In genomic region chr12:57088442-57089258, GRCh38 we compare ENCODE assay signal across 8 cellular contexts. TPM values are rescaled to one million over a fixed set of nuclear protein-coding genes. Genes with fewer than 3 reads are reported as not detected.
DNase-seq lines count a peak whose midpoint lies in the region; ATAC-seq and TF ChIP-seq lines count a peak whose summit lies in the region.

A gene with protein sequence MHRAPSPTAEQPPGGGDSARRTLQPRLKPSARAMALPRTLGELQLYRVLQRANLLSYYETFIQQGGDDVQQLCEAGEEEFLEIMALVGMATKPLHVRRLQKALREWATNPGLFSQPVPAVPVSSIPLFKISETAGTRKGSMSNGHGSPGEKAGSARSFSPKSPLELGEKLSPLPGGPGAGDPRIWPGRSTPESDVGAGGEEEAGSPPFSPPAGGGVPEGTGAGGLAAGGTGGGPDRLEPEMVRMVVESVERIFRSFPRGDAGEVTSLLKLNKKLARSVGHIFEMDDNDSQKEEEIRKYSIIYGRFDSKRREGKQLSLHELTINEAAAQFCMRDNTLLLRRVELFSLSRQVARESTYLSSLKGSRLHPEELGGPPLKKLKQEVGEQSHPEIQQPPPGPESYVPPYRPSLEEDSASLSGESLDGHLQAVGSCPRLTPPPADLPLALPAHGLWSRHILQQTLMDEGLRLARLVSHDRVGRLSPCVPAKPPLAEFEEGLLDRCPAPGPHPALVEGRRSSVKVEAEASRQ (plus strand): TSS chr12:57089114. CDS start chr12:57089272, 158 bp downstream.

- TF ChIP-seq POLR2A in Peyer's patch (IDR thresholded peaks at IDR 0.05) (peak; percentile 59 to 67), esophagus muscularis mucosa (IDR thresholded peaks at IDR 0.05; ENCODE audit: low read depth) (peak; percentile 69)

- DNase-seq in DMS53 (lab: John Stamatoyannopoulos, UW) (peak; percentile 98), KBM-7 (peak; percentile 94), Peyer's patch (peak; percentile 97 to 99 (median 98)), esophagus muscularis mucosa (ENCODE audit: extremely low spot score) (peak; percentile 98), myocyte (ENCODE audit: low read depth) (peak; percentile 96)
- peak; percentile 86 to 90 for DNase-seq in activated T-cell treated with anti-CD3 and anti-CD28 coated beads, Interleukin-2, amount 50 U/mL, for 48 hours
- peak; percentile 74 for DNase-seq in stimulated activated CD8-positive, alpha-beta memory T cell treated with anti-CD3 and anti-CD28 coated beads, Interleukin-7, amount 100 ng/mL, for 24 hours (ENCODE audit: low read depth)

- in situ Hi-C loops in KBM-7 (cut with MboI; ENCODE audit: low pct_unique_long_range_greater_than_20kb, low sequenced_read_pairs), result no loop called here

- peaks cover 0 to 47% (median 20%) of the 10 kb centered on the region in 4 donors for H3K4me1 ChIP-seq in Peyer's patch
- peaks cover 47 to 65% (median 62%) of the 10 kb centered on the region in 4 donors for H3K4me1 ChIP-seq in esophagus muscularis mucosa

- no peaks in the 10 kb centered on the region for H3K27me3 ChIP-seq in Peyer's patch
- no peaks in the 10 kb centered on the region for H3K27me3 ChIP-seq in esophagus muscularis mucosa

- H3K36me3 ChIP-seq in Peyer's patch, result peaks cover 0 to 17% (median 0%) of the 10 kb centered on the region in 3 donors
- H3K36me3 ChIP-seq in esophagus muscularis mucosa, result peaks cover 5 to 27% (median 26%) of the 10 kb centered on the region in 4 donors

- peak within 1 kb of the TSS; percentile 70 to 96 (median 89) for H3K4me3 ChIP-seq in Peyer's patch
- H3K4me3 ChIP-seq in esophagus muscularis mucosa, result peak within 1 kb of the TSS; percentile 88 to 96 (median 92)

- intact Hi-C loops in esophagus muscularis mucosa (cut with DNase I), result loop anchor here (2.0 kb wide), 1 partner anchor 22 kb away; the partner anchor contains the start of gene STAT6

- TF ChIP-seq CTCF in Peyer's patch (IDR thresholded peaks at IDR 0.05) (peak in 1 of 6 experiments; percentile 0), esophagus muscularis mucosa (IDR thresholded peaks at IDR 0.05) (no peak)

- H3K9me3 ChIP-seq in Peyer's patch, result no peaks in the 10 kb centered on the region
- no peaks in the 10 kb centered on the region for H3K9me3 ChIP-seq in esophagus muscularis mucosa

- ATAC-seq in GM21717 (IDR thresholded peaks at IDR 0.05; ENCODE audit: unreplicated experiment), result peak; percentile 46

- H3K27ac ChIP-seq in Peyer's patch (peak within 1 kb of the TSS; percentile 95 to 99 (median 98)), esophagus muscularis mucosa (replicated peaks in 1 of 4) (peak within 1 kb of the TSS; percentile 99 to 100 (median 100))

- TF ChIP-seq EP300 in esophagus muscularis mucosa (IDR thresholded peaks at IDR 0.05), result no peak

- under 1% methylated on average over 47 of the region's 85 CpGs for WGBS in esophagus muscularis mucosa

RNA-seq across cellular contexts. Expression of the gene that starts here (rescaled TPM):
- total RNA-seq in Peyer's patch (10 to 100 TPM in 2 of 4 donors, 1 to 10 TPM in 2; 7.4 to 17.0 (median 10.3) TPM), esophagus muscularis mucosa (10 to 100 TPM; 21.6 to 41.5 (median 35.1) TPM), myocyte (50.6 and 76.7 TPM in 2 replicates)
- 53.8 TPM for polyA plus RNA-seq in myocyte (2012)

Comparison
In these comparisons a context has a peak if more than half of its experiments do, and no peak if none do; other contexts are left out.
1. Peak in every context shown above with its lines: DNase-seq, ATAC-seq, H3K4me3 ChIP-seq and H3K27ac ChIP-seq.